ENCODE assay signal across 30 cellular contexts in genomic region chr5:39053189-39053588, GRCh38.
"Had no signal": no experiment of that assay in that cellular context is flagged by ENCODE, and none has a peak within 500 bp of the region (broad histone marks: within the 10 kb centered on the region; RNA-seq: fewer than 3 reads in every experiment).

No MANE protein-coding gene starts in this region.

- H3K4me3 ChIP-seq: coronary artery had no signal

- DNase-seq: activated B cell treated with CpG ODN at 0.5 μM for 24 hours; activated CD4-positive, alpha-beta T cell treated with anti-CD3 and anti-CD28 coated beads for 48 hours; activated CD4-positive, alpha-beta T cell treated with anti-CD3 and anti-CD28 coated beads, Interleukin-2, amount 50 U/mL, for 1 hour; activated CD4-positive, alpha-beta T cell treated with anti-CD3 and anti-CD28 coated beads, Interleukin-2, amount 50 U/mL, for 48 hours; activated CD8-positive, alpha-beta memory T cell treated with anti-CD3 and anti-CD28 coated beads for 24 hours; activated CD8-positive, alpha-beta T cell treated with anti-CD3 and anti-CD28 coated beads for 36 hours; activated effector memory CD4-positive, alpha-beta T cell treated with Interleukin-2 at 50 U/mL for 16 hours; activated gamma-delta T cell treated with Interleukin-2 at 50 U/mL for 16 hours; activated naive CD4-positive, alpha-beta T cell treated with anti-CD3 and anti-CD28 coated beads, Interleukin-2, amount 50 U/mL, for 16 hours; activated naive CD4-positive, alpha-beta T cell treated with Interleukin-2 at 50 U/mL for 16 hours; activated T-cell treated with anti-CD3 and anti-CD28 coated beads, Interleukin-2, amount 50 U/mL, for 4 hours; amniotic stem cell; anterior cingulate cortex; brain microvascular endothelial cell; dorsolateral prefrontal cortex; effector memory CD4-positive, alpha-beta T cell; endodermal cell; foreskin fibroblast; head of caudate nucleus; T-helper 17 cell; T1000; WERI-Rb-1 had no signal

- H3K4me3 Mint-ChIP-seq: activated B cell treated with CpG ODN at 0.5 μM for 24 hours; activated CD8-positive, alpha-beta T cell treated with anti-CD3 and anti-CD28 coated beads for 36 hours; activated naive CD8-positive, alpha-beta T cell; activated T-cell treated with anti-CD3 and anti-CD28 coated beads, Interleukin-2, amount 50 U/mL, for 4 hours; activated T-helper 17 cell treated with anti-CD3 and anti-CD28 coated beads, Interleukin-2, amount 50 U/mL, for 72 hours; central memory CD8-positive, alpha-beta T cell; dendritic cell treated with granulocyte-macrophage colony-stimulating factor and Interleukin-4, amounts not matched to agents 40 ng/mL and 50 ng/mL, for 4 days; endodermal cell; T-helper 2 cell treated with Interferon-gamma antibody and Interleukin-4, amounts not matched to agents 5 μg/mL and 100 μg/mL, for 36 hours had no signal

- H3K27me3 ChIP-seq: brain microvascular endothelial cell, dorsolateral prefrontal cortex had no signal

- ATAC-seq: activated CD4-positive, CD25-positive, alpha-beta regulatory T cell treated with anti-CD3 and anti-CD28 coated beads, Interleukin-2, amount 50 U/mL, for 24 hours; activated CD8-positive, alpha-beta T cell treated with anti-CD3 and anti-CD28 coated beads for 36 hours; activated T-cell treated with anti-CD3 and anti-CD28 coated beads, Interleukin-2, amount 50 U/mL, for 4 hours; activated T-helper 17 cell treated with anti-CD3 and anti-CD28 coated beads, Interleukin-2, amount 50 U/mL, for 72 hours; esophagus mucosa; T-helper 17 cell had no signal

- H3K9me3 Mint-ChIP-seq: activated B cell treated with CpG ODN at 0.5 μM for 24 hours; activated CD8-positive, alpha-beta T cell treated with anti-CD3 and anti-CD28 coated beads for 36 hours; activated T-cell treated with anti-CD3 and anti-CD28 coated beads, Interleukin-2, amount 50 U/mL, for 4 hours; activated T-helper 17 cell treated with anti-CD3 and anti-CD28 coated beads, Interleukin-2, amount 50 U/mL, for 72 hours; central memory CD8-positive, alpha-beta T cell; dendritic cell treated with granulocyte-macrophage colony-stimulating factor and Interleukin-4, amounts not matched to agents 40 ng/mL and 50 ng/mL, for 4 days; endodermal cell; T-helper 2 cell treated with Interferon-gamma antibody and Interleukin-4, amounts not matched to agents 5 μg/mL and 100 μg/mL, for 36 hours had no signal

- H3K36me3 Mint-ChIP-seq: activated naive CD8-positive, alpha-beta T cell had no signal

- H3K36me3 ChIP-seq: brain microvascular endothelial cell, WERI-Rb-1 had no signal

- H3K27me3 Mint-ChIP-seq: activated B cell treated with CpG ODN at 0.5 μM for 24 hours; activated CD8-positive, alpha-beta T cell treated with anti-CD3 and anti-CD28 coated beads for 36 hours; activated naive CD8-positive, alpha-beta T cell; activated T-helper 17 cell treated with anti-CD3 and anti-CD28 coated beads, Interleukin-2, amount 50 U/mL, for 72 hours; central memory CD8-positive, alpha-beta T cell; dendritic cell treated with granulocyte-macrophage colony-stimulating factor and Interleukin-4, amounts not matched to agents 40 ng/mL and 50 ng/mL, for 4 days; T-helper 17 cell had no signal

- H3K27ac Mint-ChIP-seq: activated B cell treated with CpG ODN at 0.5 μM for 24 hours; activated CD8-positive, alpha-beta T cell treated with anti-CD3 and anti-CD28 coated beads for 36 hours; activated naive CD8-positive, alpha-beta T cell; activated T-helper 17 cell treated with anti-CD3 and anti-CD28 coated beads, Interleukin-2, amount 50 U/mL, for 72 hours; dendritic cell treated with granulocyte-macrophage colony-stimulating factor and Interleukin-4, amounts not matched to agents 40 ng/mL and 50 ng/mL, for 4 days; endodermal cell; T-helper 17 cell; T-helper 2 cell treated with Interferon-gamma antibody and Interleukin-4, amounts not matched to agents 5 μg/mL and 100 μg/mL, for 36 hours had no signal

- H3K27ac ChIP-seq: brain microvascular endothelial cell, coronary artery, dorsolateral prefrontal cortex, WERI-Rb-1 had no signal
